ENCODE assay signal across 8 cellular contexts in genomic region chr10:8056378-8056777, GRCh38. TPM values are rescaled to one million over a fixed set of nuclear protein-coding genes. Genes with fewer than 3 reads are reported as not detected.
A peak's percentile ranks its signal among the peaks of the same experiment; 100 is the strongest.
DNase-seq lines count a peak whose midpoint lies in the region; ATAC-seq and TF ChIP-seq lines count a peak whose summit lies in the region.

No MANE protein-coding gene starts in this region.

- peaks cover 59% of the 10 kb centered on the region for H3K36me3 Mint-ChIP-seq in activated naive CD4-positive, alpha-beta T cell treated with anti-CD3 and anti-CD28 coated beads, Interleukin-2, amount 10 ng/mL, durations not matched to agents 7 days and 5 days
- H3K36me3 Mint-ChIP-seq in activated naive CD8-positive, alpha-beta T cell treated with anti-CD3 and anti-CD28 coated beads, Interleukin-2, amount 50 U/mL, for 24 hours (ENCODE audit: low read depth) = peaks cover 43% of the 10 kb centered on the region

- peaks cover 62% of the 10 kb centered on the region for H3K4me1 Mint-ChIP-seq in activated naive CD4-positive, alpha-beta T cell treated with anti-CD3 and anti-CD28 coated beads, Interleukin-2, amount 10 ng/mL, durations not matched to agents 7 days and 5 days
- H3K4me1 Mint-ChIP-seq in activated naive CD8-positive, alpha-beta T cell treated with anti-CD3 and anti-CD28 coated beads, Interleukin-2, amount 50 U/mL, for 24 hours = peaks cover 68% of the 10 kb centered on the region

- peaks cover 70% of the 10 kb centered on the region for H3K4me1 ChIP-seq in lower lobe of right lung
- H3K4me1 ChIP-seq in transverse colon = peaks cover 14 to 49% (median 39%) of the 10 kb centered on the region in 4 donors

- H3K27ac Mint-ChIP-seq in activated naive CD4-positive, alpha-beta T cell treated with anti-CD3 and anti-CD28 coated beads, Interleukin-2, amount 10 ng/mL, durations not matched to agents 7 days and 5 days = peak overlapping the region; percentile 99
- H3K27ac Mint-ChIP-seq in activated naive CD8-positive, alpha-beta T cell treated with anti-CD3 and anti-CD28 coated beads, Interleukin-2, amount 50 U/mL, for 24 hours = peak overlapping the region; percentile 96

- H3K27ac ChIP-seq in lower lobe of right lung (peak overlapping the region; percentile 78), transverse colon (peak overlapping the region; percentile 36 to 63 (median 47))

- H3K27me3 ChIP-seq in lower lobe of right lung (ENCODE audit: low read depth) (peaks cover 79% of the 10 kb centered on the region), transverse colon (peaks cover 100% of the 10 kb centered on the region)

- H3K36me3 ChIP-seq in lower lobe of right lung (no peaks in the 10 kb centered on the region), transverse colon (no peaks in the 10 kb centered on the region)

- 43 to 56% methylated on average over 6 of the region's 6 CpGs for WGBS in transverse colon (ENCODE audit: low coverage in 1 of 2), 2 donors

- no peak for TF ChIP-seq POLR2A in transverse colon (IDR thresholded peaks at IDR 0.05)

- no peak for TF ChIP-seq CTCF in lower lobe of right lung (IDR thresholded peaks at IDR 0.05)
- no peak for TF ChIP-seq CTCF in transverse colon (IDR thresholded peaks at IDR 0.05)

- H3K4me3 ChIP-seq in lower lobe of right lung (peak overlapping the region; percentile 60), transverse colon (peak overlapping the region in 2 of 4 donors; percentile 43 to 63)

- in situ Hi-C loops in transverse colon (cut with MboI; ENCODE audit: low pct_ligation_motif_present in 1 of 4, low pct_unique_long_range_greater_than_20kb in 1 of 4, low sequenced_read_pairs in 3 of 4) = no loop called here

- ATAC-seq in activated naive CD8-positive, alpha-beta T cell treated with anti-CD3 and anti-CD28 coated beads, Interleukin-2, amount 50 U/mL, for 24 hours = no peak
- no peak for ATAC-seq in lower lobe of right lung
- no peak for ATAC-seq in HG03039 (IDR thresholded peaks at IDR 0.05; ENCODE audit: unreplicated experiment)
- ATAC-seq in HG02981 (IDR thresholded peaks at IDR 0.05; ENCODE audit: unreplicated experiment) = no peak

- no peaks in the 10 kb centered on the region for H3K9me3 Mint-ChIP-seq in activated naive CD4-positive, alpha-beta T cell treated with anti-CD3 and anti-CD28 coated beads, Interleukin-2, amount 10 ng/mL, durations not matched to agents 7 days and 5 days
- H3K9me3 Mint-ChIP-seq in activated naive CD8-positive, alpha-beta T cell treated with anti-CD3 and anti-CD28 coated beads, Interleukin-2, amount 50 U/mL, for 24 hours = no peaks in the 10 kb centered on the region

- no peak for TF ChIP-seq EP300 in transverse colon (IDR thresholded peaks at IDR 0.05; ENCODE audit: low read depth)

- intact Hi-C loops in lower lobe of right lung (cut with DNase I) (no loop called here), transverse colon (cut with DNase I; ENCODE audit: low total_unique reads) (no loop called here)

- peak overlapping the region; percentile 100 for H3K4me3 Mint-ChIP-seq in activated naive CD4-positive, alpha-beta T cell treated with anti-CD3 and anti-CD28 coated beads, Interleukin-2, amount 10 ng/mL, durations not matched to agents 7 days and 5 days
- peak overlapping the region; percentile 88 for H3K4me3 Mint-ChIP-seq in activated naive CD8-positive, alpha-beta T cell treated with anti-CD3 and anti-CD28 coated beads, Interleukin-2, amount 50 U/mL, for 24 hours

- no peaks in the 10 kb centered on the region for H3K9me3 ChIP-seq in lower lobe of right lung
- H3K9me3 ChIP-seq in transverse colon = no peaks in the 10 kb centered on the region

- peak; percentile 22 for DNase-seq in activated naive CD4-positive, alpha-beta T cell treated with anti-CD3 and anti-CD28 coated beads, Interleukin-2, amount 10 ng/mL, durations not matched to agents 7 days and 5 days
- DNase-seq in activated naive CD4-positive, alpha-beta T cell treated with Interleukin-2 at 50 U/mL for 16 hours = no peak
- DNase-seq in activated naive CD8-positive, alpha-beta T cell treated with anti-CD3 and anti-CD28 coated beads, Interleukin-2, amount 50 U/mL, for 24 hours = no peak
- DNase-seq in lower lobe of right lung (no peak), transverse colon (no peak), C1 segment of cervical spinal cord (lab: John Stamatoyannopoulos, UW) (no peak)

- H3K27me3 Mint-ChIP-seq in activated naive CD4-positive, alpha-beta T cell treated with anti-CD3 and anti-CD28 coated beads, Interleukin-2, amount 10 ng/mL, durations not matched to agents 7 days and 5 days = peaks cover 29% of the 10 kb centered on the region
- H3K27me3 Mint-ChIP-seq in activated naive CD8-positive, alpha-beta T cell treated with anti-CD3 and anti-CD28 coated beads, Interleukin-2, amount 50 U/mL, for 24 hours = peaks cover 19% of the 10 kb centered on the region

- CTCF ChIA-PET in activated naive CD4-positive, alpha-beta T cell treated with anti-CD3 and anti-CD28 coated beads, Interleukin-2, amount 10 ng/mL, durations not matched to agents 7 days and 5 days (lab: Charles Lee) = interaction anchor here (0.7 to 1.5 kb wide), 2 partner anchors 15 to 360 kb away, joined by 3 to 4 read pairs; no protein-coding TSS in a partner anchor

RNA-seq across cellular contexts. Expression of gene GATA3, which starts 1.9 kb away (rescaled TPM):
- total RNA-seq in lower lobe of right lung (4.6 TPM), transverse colon (under 1 TPM in 1 of 4 donors, not detected in 3; 0.48 TPM)
